Comparison of ENCODE assay signal across 8 cellular contexts in the genomic region with DNA sequence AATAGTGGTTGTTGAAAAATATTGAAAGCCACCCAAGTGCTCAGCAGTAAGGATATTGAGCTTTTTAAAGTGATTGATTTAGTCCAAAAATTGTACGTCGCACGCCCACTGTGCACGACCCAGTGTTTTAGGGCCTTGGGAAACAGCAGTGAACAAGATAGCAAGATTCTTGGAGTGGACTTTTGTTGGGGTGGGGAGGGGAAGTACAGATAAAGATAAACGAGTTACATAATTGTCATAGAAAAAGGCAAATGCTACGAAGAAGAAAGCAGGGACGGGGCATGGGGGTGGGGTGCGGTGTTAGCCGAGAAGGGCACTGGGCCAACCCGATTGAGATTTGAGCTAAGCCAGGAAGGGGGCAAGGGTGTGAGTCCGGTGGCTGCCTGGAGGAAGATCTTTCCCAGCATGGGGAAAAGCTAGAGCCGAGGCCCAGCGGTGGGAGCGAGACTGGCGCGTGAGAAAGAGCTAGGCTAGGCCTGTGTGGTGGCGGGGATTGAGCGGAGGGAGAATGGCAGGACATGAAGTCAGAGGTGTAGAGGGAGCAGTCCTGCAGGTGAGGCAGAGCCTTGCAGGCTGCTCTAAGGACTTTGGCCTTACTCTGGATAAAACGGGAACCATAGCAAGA. TPM values are rescaled to one million over a fixed set of nuclear protein-coding genes. Genes with fewer than 3 reads are reported as not detected.
DNase-seq lines count a peak whose midpoint lies in the region; ATAC-seq, FAIRE-seq and TF ChIP-seq lines count a peak whose summit lies in the region.

No MANE protein-coding gene starts in this region.

- peak overlapping the region; percentile 100 for H3K27ac Mint-ChIP-seq in activated CD8-positive, alpha-beta T cell treated with anti-CD3 and anti-CD28 coated beads, Interleukin-2, amount 10 ng/mL, durations not matched to agents 7 days and 5 days
- peak overlapping the region; percentile 99 to 100 (median 100) for H3K27ac Mint-ChIP-seq in naive B cell

- CTCF ChIA-PET in activated CD8-positive, alpha-beta T cell treated with anti-CD3 and anti-CD28 coated beads, Interleukin-2, amount 10 ng/mL, durations not matched to agents 7 days and 5 days (lab: Charles Lee): interaction anchor here (0.6 to 4.8 kb wide), 83 partner anchors 8 to 324 kb away, joined by 3 to 127 read pairs (median 4); partner anchors contain the start of genes ABHD6, FLNB, KCTD6 and PDHB

- peak overlapping the region; percentile 90 for H3K4me3 Mint-ChIP-seq in activated CD8-positive, alpha-beta T cell treated with anti-CD3 and anti-CD28 coated beads, Interleukin-2, amount 10 ng/mL, durations not matched to agents 7 days and 5 days
- H3K4me3 Mint-ChIP-seq in naive B cell: peak overlapping the region; percentile 92 to 99 (median 98)

- peaks cover 1% of the 10 kb centered on the region for H3K27me3 Mint-ChIP-seq in activated CD8-positive, alpha-beta T cell treated with anti-CD3 and anti-CD28 coated beads, Interleukin-2, amount 10 ng/mL, durations not matched to agents 7 days and 5 days (ENCODE audit: low read depth)
- H3K27me3 Mint-ChIP-seq in naive B cell: peaks cover 0 to 17% (median under 1%) of the 10 kb centered on the region in 3 donors

- ATAC-seq in GM18508 (IDR thresholded peaks at IDR 0.05; ENCODE audit: insufficient read depth, unreplicated experiment) (peak; percentile 3), naive B cell (ENCODE audit: low read depth in 2 of 2) (peak; percentile 13 to 22)
- ATAC-seq in activated CD8-positive, alpha-beta T cell treated with anti-CD3 and anti-CD28 coated beads, Interleukin-2, amount 10 ng/mL, durations not matched to agents 7 days and 5 days: peak; percentile 51

- POLR2A ChIA-PET in activated CD8-positive, alpha-beta T cell treated with anti-CD3 and anti-CD28 coated beads, Interleukin-2, amount 10 ng/mL, durations not matched to agents 7 days and 5 days (lab: Charles Lee): interaction anchor here (0.5 to 1.9 kb wide), 12 partner anchors 14 to 751 kb away, joined by 3 to 11 read pairs (median 3); partner anchors contain the start of gene PDE12

- peaks cover 29% of the 10 kb centered on the region for H3K36me3 Mint-ChIP-seq in activated CD8-positive, alpha-beta T cell treated with anti-CD3 and anti-CD28 coated beads, Interleukin-2, amount 10 ng/mL, durations not matched to agents 7 days and 5 days (ENCODE audit: low read depth)
- peaks cover 10 to 17% of the 10 kb centered on the region in 2 donors for H3K36me3 Mint-ChIP-seq in naive B cell

- no peak for TF ChIP-seq POLR2A in erythroblast (IDR thresholded peaks at IDR 0.05; ENCODE audit: low read length)

- peaks cover 29% of the 10 kb centered on the region for H3K4me1 Mint-ChIP-seq in activated CD8-positive, alpha-beta T cell treated with anti-CD3 and anti-CD28 coated beads, Interleukin-2, amount 10 ng/mL, durations not matched to agents 7 days and 5 days (ENCODE audit: low read depth)
- peaks cover 20 to 44% (median 33%) of the 10 kb centered on the region in 3 donors for H3K4me1 Mint-ChIP-seq in naive B cell

- DNase-seq in ACHN (peak; percentile 40), HuH-7.5 (ENCODE audit: low spot score) (peak; percentile 26), erythroblast (lab: John Stamatoyannopoulos, UW) (peak; percentile 70 to 78), naive B cell (peak; percentile 24), urothelium cell line (ENCODE audit: low spot score) (peak; percentile 39), GM10266 (ENCODE audit: extremely low spot score) (no peak)
- DNase-seq in activated CD8-positive, alpha-beta T cell treated with anti-CD3 and anti-CD28 coated beads, Interleukin-2, amount 10 ng/mL, durations not matched to agents 7 days and 5 days: peak; percentile 47

- TF ChIP-seq CTCF in GM10266 (IDR thresholded peaks at IDR 0.05; ENCODE audit: control insufficient read depth, insufficient read depth, low read depth, missing control alignments): no peak

- in situ Hi-C loops in ACHN (cut with HindIII; ENCODE audit: low pct_ligation_motif_present, low pct_unique_long_range_greater_than_20kb, low sequenced_read_pairs): no loop called here

- H3K9me3 Mint-ChIP-seq in activated CD8-positive, alpha-beta T cell treated with anti-CD3 and anti-CD28 coated beads, Interleukin-2, amount 10 ng/mL, durations not matched to agents 7 days and 5 days (ENCODE audit: insufficient read depth): no peaks in the 10 kb centered on the region
- peaks cover 0 to 4% (median 2%) of the 10 kb centered on the region in 7 donors for H3K9me3 Mint-ChIP-seq in naive B cell

- FAIRE-seq in urothelium cell line (lab: Jason Lieb, UNC): no peak

RNA-seq across cellular contexts. Expression of gene HTD2, which starts 0.5 kb away (rescaled TPM):
- 1 to 10 TPM; 7.6 to 8.1 TPM for total RNA-seq in activated CD8-positive, alpha-beta T cell treated with anti-CD3 and anti-CD28 coated beads, Interleukin-2, amount 10 ng/mL, durations not matched to agents 7 days and 5 days
- 10 to 100 TPM in 5 of 6 donors, 1 to 10 TPM in 1; 5.7 to 26.9 (median 18.6) TPM for polyA plus RNA-seq in naive B cell (ENCODE audit: low read depth in 6 of 6)

RNA-seq across cellular contexts. Expression of gene RPP14, which starts 0.7 kb away (rescaled TPM):
- 10 to 100 TPM; 12.8 to 15.1 TPM for total RNA-seq in activated CD8-positive, alpha-beta T cell treated with anti-CD3 and anti-CD28 coated beads, Interleukin-2, amount 10 ng/mL, durations not matched to agents 7 days and 5 days
- 1 to 10 TPM; 4.5 to 8.7 (median 6.9) TPM for polyA plus RNA-seq in naive B cell (ENCODE audit: low read depth in 6 of 6)

RNA-seq across cellular contexts. Expression of gene PXK, which starts 25.9 kb away (rescaled TPM):
- total RNA-seq in activated CD8-positive, alpha-beta T cell treated with anti-CD3 and anti-CD28 coated beads, Interleukin-2, amount 10 ng/mL, durations not matched to agents 7 days and 5 days: 10 to 100 TPM; 31.5 to 33.4 TPM
- polyA plus RNA-seq in naive B cell (ENCODE audit: low read depth in 6 of 6): 100 to 1,000 TPM in 5 of 6 donors, 10 to 100 TPM in 1; 88.9 to 156 (median 126) TPM
